In genomic region chr7:87192784-87193487, GRCh38 we compare ENCODE assay signal across 18 cellular contexts. TPM values are rescaled to one million over a fixed set of nuclear protein-coding genes. Genes with fewer than 3 reads are reported as not detected.
DNase-seq lines count a peak whose midpoint lies in the region; ATAC-seq and TF ChIP-seq lines count a peak whose summit lies in the region.
"Had no signal": no experiment of that assay in that cellular context is flagged by ENCODE, and none has a peak within 500 bp of the region (broad histone marks: within the 10 kb centered on the region; RNA-seq: fewer than 3 reads in every experiment).

No MANE protein-coding gene starts in this region.

- H3F3A ChIP-seq in DOHH2 (ENCODE audit: control insufficient read depth, insufficient read depth), result peaks cover 100% of the 10 kb centered on the region

- no peaks in the 10 kb centered on the region for H3K9me2 ChIP-seq in DOHH2 (replicated peaks; ENCODE audit: control insufficient read depth, low read length)

- no peak for TF ChIP-seq EP300 in stomach (IDR thresholded peaks at IDR 0.05)
- TF ChIP-seq EP300 in esophagus muscularis mucosa (IDR thresholded peaks at IDR 0.05), result no peak

- H3K79me2 ChIP-seq in DOHH2 (ENCODE audit: control insufficient read depth, low read length), result peaks cover 31% of the 10 kb centered on the region

- TF ChIP-seq POLR2A in stomach (IDR thresholded peaks at IDR 0.05), result no peak
- TF ChIP-seq POLR2A in esophagus muscularis mucosa (IDR thresholded peaks at IDR 0.05; ENCODE audit: low read depth), result no peak

- peaks cover 49% of the 10 kb centered on the region for H3K36me3 Mint-ChIP-seq in CD4-positive, CD25-positive, alpha-beta regulatory T cell
- peaks cover 71% of the 10 kb centered on the region for H3K36me3 Mint-ChIP-seq in activated CD8-positive, alpha-beta T cell treated with anti-CD3 and anti-CD28 coated beads for 36 hours (ENCODE audit: low read depth)
- peaks cover 8 to 18% of the 10 kb centered on the region in 2 donors for H3K36me3 Mint-ChIP-seq in naive B cell
- peaks cover 66% of the 10 kb centered on the region for H3K36me3 Mint-ChIP-seq in T-helper 2 cell treated with Interferon-gamma antibody and Interleukin-4, amounts not matched to agents 5 μg/mL and 100 μg/mL, for 36 hours (ENCODE audit: low read depth)

- CTCF ChIA-PET in activated CD8-positive, alpha-beta T cell treated with anti-CD3 and anti-CD28 coated beads for 36 hours (lab: Charles Lee), result interaction anchor here (0.7 kb wide), 1 partner anchor 19 kb away, joined by 3 read pairs; no protein-coding TSS in a partner anchor

- H3K27ac ChIP-seq in CD4-positive, CD25-positive, alpha-beta regulatory T cell (ENCODE audit: insufficient read depth, low read length, poor library complexity, severe bottlenecking), result peak overlapping the region; percentile 9
- H3K27ac ChIP-seq in DOHH2 (ENCODE audit: low read depth, low read length) (peak overlapping the region; percentile 28), stomach (no peak overlapping the region), esophagus muscularis mucosa (replicated peaks in 1 of 4) (no peak overlapping the region)

- H3K4me1 Mint-ChIP-seq in CD4-positive, CD25-positive, alpha-beta regulatory T cell, result peaks cover 13 to 43% (median 32%) of the 10 kb centered on the region in 4 donors
- H3K4me1 Mint-ChIP-seq in activated CD8-positive, alpha-beta T cell treated with anti-CD3 and anti-CD28 coated beads for 36 hours (ENCODE audit: low read depth), result peaks cover 49% of the 10 kb centered on the region
- peaks cover 8 to 20% (median 17%) of the 10 kb centered on the region in 3 donors for H3K4me1 Mint-ChIP-seq in naive B cell
- H3K4me1 Mint-ChIP-seq in T-helper 2 cell treated with Interferon-gamma antibody and Interleukin-4, amounts not matched to agents 5 μg/mL and 100 μg/mL, for 36 hours (ENCODE audit: low read depth), result peaks cover 5% of the 10 kb centered on the region

- H3K4me3 ChIP-seq in CD4-positive, CD25-positive, alpha-beta regulatory T cell (ENCODE audit: low read depth, low read length), result no peak overlapping the region
- H3K4me3 ChIP-seq in DOHH2 (ENCODE audit: low read length) (no peak overlapping the region), stomach (no peak overlapping the region), esophagus muscularis mucosa (no peak overlapping the region)
- H3K4me3 ChIP-seq: K562 had no signal

- H3K9me3 Mint-ChIP-seq in CD4-positive, CD25-positive, alpha-beta regulatory T cell, result peaks cover 0 to 3% (median 0%) of the 10 kb centered on the region in 7 donors
- no peaks in the 10 kb centered on the region for H3K9me3 Mint-ChIP-seq in activated CD8-positive, alpha-beta T cell treated with anti-CD3 and anti-CD28 coated beads for 36 hours
- H3K9me3 Mint-ChIP-seq in naive B cell, result no peaks in the 10 kb centered on the region
- H3K9me3 Mint-ChIP-seq in T-helper 2 cell treated with Interferon-gamma antibody and Interleukin-4, amounts not matched to agents 5 μg/mL and 100 μg/mL, for 36 hours, result no peaks in the 10 kb centered on the region

- no peaks in the 10 kb centered on the region for H3K9me3 ChIP-seq in CD4-positive, CD25-positive, alpha-beta regulatory T cell (ENCODE audit: control insufficient read depth in 2 of 2, low read length in 2 of 2)
- no peaks in the 10 kb centered on the region for H3K9me3 ChIP-seq in DOHH2 (ENCODE audit: control insufficient read depth, insufficient read depth, low read length)
- H3K9me3 ChIP-seq in stomach, result no peaks in the 10 kb centered on the region
- H3K9me3 ChIP-seq in esophagus muscularis mucosa, result no peaks in the 10 kb centered on the region

- DNase-seq in CD4-positive, CD25-positive, alpha-beta regulatory T cell, result no peak
- no peak for DNase-seq in activated CD8-positive, alpha-beta T cell treated with anti-CD3 and anti-CD28 coated beads for 36 hours
- no peak for DNase-seq in naive B cell
- DNase-seq in T-helper 2 cell treated with Interferon-gamma antibody and Interleukin-4, amounts not matched to agents 5 μg/mL and 100 μg/mL, for 36 hours (ENCODE audit: low spot score), result no peak
- DNase-seq in NCI-H128 (lab: John Stamatoyannopoulos, UW; ENCODE audit: unreplicated experiment), result no peak
- DNase-seq in stomach, result no peak
- no peak for DNase-seq in esophagus muscularis mucosa (ENCODE audit: extremely low spot score)
- DNase-seq: activated CD4-positive, CD25-positive, alpha-beta regulatory T cell treated with anti-CD3 and anti-CD28 coated beads, Interleukin-2, amount 50 U/mL, for 72 hours; activated T-cell treated with anti-CD3 and anti-CD28 coated beads for 4 hours; foreskin fibroblast; GF-D8; MV-4-11; NCI-H2081; occipital lobe had no signal

- no peaks in the 10 kb centered on the region for H3K4me1 ChIP-seq in CD4-positive, CD25-positive, alpha-beta regulatory T cell (ENCODE audit: control insufficient read depth, insufficient read depth, low read length, poor library complexity, severe bottlenecking)
- H3K4me1 ChIP-seq in DOHH2 (ENCODE audit: control insufficient read depth, low read length), result peaks cover 44% of the 10 kb centered on the region
- H3K4me1 ChIP-seq in stomach, result peaks cover 0 to 12% (median 0%) of the 10 kb centered on the region in 4 donors
- H3K4me1 ChIP-seq in esophagus muscularis mucosa, result no peaks in the 10 kb centered on the region

- 61 to 79% (median 70%) methylated on average over 6 of the region's 6 CpGs for WGBS in stomach, 5 donors
- 80% methylated on average over 6 of the region's 6 CpGs for WGBS in esophagus muscularis mucosa

- no peak for ATAC-seq in CD4-positive, CD25-positive, alpha-beta regulatory T cell (ENCODE audit: low read depth in 2 of 2)
- ATAC-seq in activated CD8-positive, alpha-beta T cell treated with anti-CD3 and anti-CD28 coated beads for 36 hours, result peak; percentile 34
- ATAC-seq in naive B cell (ENCODE audit: low read depth in 2 of 2), result peak in 1 of 2 donors; percentile 19
- ATAC-seq: K562, Right ventricle myocardium inferior, sciatic nerve had no signal

- H3K4me3 Mint-ChIP-seq in CD4-positive, CD25-positive, alpha-beta regulatory T cell, result peak overlapping the region in 1 of 4 donors; percentile 22
- no peak overlapping the region for H3K4me3 Mint-ChIP-seq in activated CD8-positive, alpha-beta T cell treated with anti-CD3 and anti-CD28 coated beads for 36 hours
- peak overlapping the region in 1 of 8 donors; percentile 2 for H3K4me3 Mint-ChIP-seq in naive B cell
- H3K4me3 Mint-ChIP-seq in T-helper 2 cell treated with Interferon-gamma antibody and Interleukin-4, amounts not matched to agents 5 μg/mL and 100 μg/mL, for 36 hours, result no peak overlapping the region

- TF ChIP-seq CTCF in DOHH2 (IDR thresholded peaks at IDR 0.05; ENCODE audit: low read depth, low read length, poor library complexity, severe bottlenecking), result no peak
- TF ChIP-seq CTCF in activated CD8-positive, alpha-beta T cell treated with anti-CD3 and anti-CD28 coated beads for 36 hours (IDR thresholded peaks at IDR 0.05), result no peak
- TF ChIP-seq CTCF in stomach (IDR thresholded peaks at IDR 0.05), result no peak
- TF ChIP-seq CTCF in esophagus muscularis mucosa (IDR thresholded peaks at IDR 0.05), result no peak

- H4K20me1 ChIP-seq in DOHH2 (ENCODE audit: control insufficient read depth, insufficient read depth, low read depth, low read length), result 0 out of 2 replicates have a peak, but pooled peaks cover 4% of the 10 kb centered on the region

- intact Hi-C loops in activated CD8-positive, alpha-beta T cell treated with anti-CD3 and anti-CD28 coated beads for 36 hours (cut with micrococcal nuclease), result no loop called here
- intact Hi-C loops in stomach (cut with DNase I; ENCODE audit: low total_unique reads), result no loop called here
- intact Hi-C loops in esophagus muscularis mucosa (cut with DNase I), result no loop called here

- H3K4me2 ChIP-seq in DOHH2 (ENCODE audit: low read length), result no peak overlapping the region

- H3K27ac Mint-ChIP-seq in CD4-positive, CD25-positive, alpha-beta regulatory T cell, result peak overlapping the region; percentile 32 to 65 (median 42)
- peak overlapping the region; percentile 67 for H3K27ac Mint-ChIP-seq in activated CD8-positive, alpha-beta T cell treated with anti-CD3 and anti-CD28 coated beads for 36 hours
- peak overlapping the region in 5 of 6 donors; percentile 16 to 76 (median 43) for H3K27ac Mint-ChIP-seq in naive B cell
- no peak overlapping the region for H3K27ac Mint-ChIP-seq in T-helper 2 cell treated with Interferon-gamma antibody and Interleukin-4, amounts not matched to agents 5 μg/mL and 100 μg/mL, for 36 hours

- POLR2A ChIA-PET in activated CD8-positive, alpha-beta T cell treated with anti-CD3 and anti-CD28 coated beads for 36 hours (lab: Charles Lee), result interaction anchor here (1.0 to 1.8 kb wide), 5 partner anchors 9 to 26 kb away, joined by 3 to 6 read pairs (median 4); partner anchors contain the start of gene TMEM243

- no peaks in the 10 kb centered on the region for H3K27me3 ChIP-seq in CD4-positive, CD25-positive, alpha-beta regulatory T cell (ENCODE audit: control insufficient read depth, insufficient read depth, low read length)
- H3K27me3 ChIP-seq in DOHH2 (ENCODE audit: control insufficient read depth, low read length) (no peaks in the 10 kb centered on the region), stomach (no peaks in the 10 kb centered on the region), esophagus muscularis mucosa (no peaks in the 10 kb centered on the region)

- no peaks in the 10 kb centered on the region for H3K27me3 Mint-ChIP-seq in CD4-positive, CD25-positive, alpha-beta regulatory T cell
- no peaks in the 10 kb centered on the region for H3K27me3 Mint-ChIP-seq in activated CD8-positive, alpha-beta T cell treated with anti-CD3 and anti-CD28 coated beads for 36 hours
- H3K27me3 Mint-ChIP-seq in naive B cell, result no peaks in the 10 kb centered on the region
- H3K27me3 Mint-ChIP-seq in T-helper 2 cell treated with Interferon-gamma antibody and Interleukin-4, amounts not matched to agents 5 μg/mL and 100 μg/mL, for 36 hours (ENCODE audit: low read depth), result no peaks in the 10 kb centered on the region

- H3K36me3 ChIP-seq in CD4-positive, CD25-positive, alpha-beta regulatory T cell (ENCODE audit: control insufficient read depth, insufficient read depth, low read length), result peaks cover 89% of the 10 kb centered on the region
- H3K36me3 ChIP-seq in DOHH2 (ENCODE audit: control insufficient read depth, low read length) (peaks cover 99% of the 10 kb centered on the region), stomach (peaks cover 25 to 100% (median 98%) of the 10 kb centered on the region in 4 donors), esophagus muscularis mucosa (peaks cover 60 to 99% (median 81%) of the 10 kb centered on the region in 4 donors)

RNA-seq across cellular contexts. Expression of gene TMEM243, which starts 26.6 kb away (rescaled TPM):
- total RNA-seq in CD4-positive, CD25-positive, alpha-beta regulatory T cell, result 98.0 TPM
- 10 to 100 TPM; 56.9 to 83.9 (median 78.3) TPM for polyA plus RNA-seq in CD4-positive, CD25-positive, alpha-beta regulatory T cell
- 10 to 100 TPM; 67.0 to 67.2 TPM for total RNA-seq in activated CD8-positive, alpha-beta T cell treated with anti-CD3 and anti-CD28 coated beads for 36 hours
- polyA plus RNA-seq in naive B cell (ENCODE audit: low read depth in 6 of 6) (100 to 1,000 TPM; 135 to 209 (median 173) TPM), stomach (10 to 100 TPM; 21.3 to 32.1 (median 22.7) TPM)
- total RNA-seq in stomach (10 to 100 TPM in 4 of 5 donors, 1 to 10 TPM in 1; 4.3 to 68.8 (median 34.8) TPM), esophagus muscularis mucosa (10 to 100 TPM; 15.0 to 27.9 (median 19.8) TPM)

RNA-seq across cellular contexts. Expression of gene DMTF1, which starts 40.7 kb away (rescaled TPM):
- total RNA-seq in CD4-positive, CD25-positive, alpha-beta regulatory T cell, result 167 TPM
- 10 to 100 TPM; 27.9 to 34.6 (median 31.7) TPM for polyA plus RNA-seq in CD4-positive, CD25-positive, alpha-beta regulatory T cell
- total RNA-seq in activated CD8-positive, alpha-beta T cell treated with anti-CD3 and anti-CD28 coated beads for 36 hours, result 10 to 100 TPM; 63.0 to 65.1 TPM
- polyA plus RNA-seq in naive B cell (ENCODE audit: low read depth in 6 of 6) (10 to 100 TPM; 25.3 to 76.6 (median 45.2) TPM), stomach (10 to 100 TPM; 10.5 to 30.5 (median 19.7) TPM)
- total RNA-seq in stomach (100 to 1,000 TPM in 4 of 5 donors, 10 to 100 TPM in 1; 37.2 to 233 (median 122) TPM), esophagus muscularis mucosa (10 to 100 TPM; 31.4 to 60.6 (median 40.5) TPM)

Comparison
In these comparisons a context has a peak if more than half of its experiments do, and no peak if none do; other contexts are left out.
1. H3K27ac ChIP-seq: peak in CD4-positive, CD25-positive, alpha-beta regulatory T cell (single experiment) and DOHH2 (single experiment); none in stomach (0 of 5) and esophagus muscularis mucosa (0 of 4).